3 cellular contexts compared by ENCODE assay signal in the genomic region with DNA sequence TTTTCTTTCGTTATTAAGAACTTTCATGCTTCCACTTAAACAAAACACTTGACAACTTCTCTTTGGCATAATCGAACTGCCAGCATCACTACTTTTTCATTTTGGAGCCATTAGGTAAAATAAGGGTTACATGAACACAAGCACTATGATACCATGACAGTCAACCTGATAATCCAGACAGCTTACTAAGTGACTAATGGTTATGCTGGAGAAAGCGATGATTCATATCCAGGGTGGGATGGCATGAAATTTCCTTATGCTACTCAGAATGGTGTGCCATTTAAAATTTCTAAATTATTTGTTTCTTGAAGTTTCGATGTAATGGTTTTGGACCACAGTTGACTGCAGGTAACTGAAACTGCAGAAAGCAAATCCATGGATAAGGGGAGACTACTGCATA. TPM values are rescaled to one million over a fixed set of nuclear protein-coding genes. Genes with fewer than 3 reads are reported as not detected.
"Had no signal": no experiment of that assay in that cellular context is flagged by ENCODE, and none has a peak within 500 bp of the region (broad histone marks: within the 10 kb centered on the region; RNA-seq: fewer than 3 reads in every experiment).

No MANE protein-coding gene starts in this region.

RNA-seq across cellular contexts. Expression of a gene that starts 15.6 kb away (rescaled TPM):
- total RNA-seq: Right ventricle myocardium superior, SJCRH30 had no signal
- polyA plus RNA-seq: SK-N-SH had no signal
